In the genomic region with DNA sequence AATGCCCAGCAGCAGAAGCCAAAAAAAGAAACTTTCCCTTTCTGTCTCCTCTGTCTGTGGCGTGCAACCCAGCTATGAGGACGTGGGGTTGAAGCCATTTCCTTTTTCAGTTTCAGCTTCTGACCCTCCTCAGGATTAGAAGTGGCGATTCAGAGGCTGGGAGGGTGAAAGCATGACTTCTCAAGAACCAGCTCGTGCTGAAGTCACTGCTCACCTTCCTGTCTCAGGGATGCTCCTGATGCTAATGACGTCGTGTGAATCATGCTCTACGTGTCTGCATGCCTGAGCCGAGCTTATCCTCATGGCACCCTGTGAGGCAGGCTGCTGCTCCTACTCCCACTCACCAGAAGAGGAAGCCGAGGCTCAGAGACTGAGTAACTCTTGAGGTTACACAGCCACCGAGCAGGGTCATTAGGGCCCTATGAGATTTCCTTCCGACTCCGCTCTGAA, we compare ENCODE assay signal across 8 cellular contexts. TPM values are rescaled to one million over a fixed set of nuclear protein-coding genes. Genes with fewer than 3 reads are reported as not detected.
DNase-seq lines count a peak whose midpoint lies in the region; ATAC-seq, FAIRE-seq and TF ChIP-seq lines count a peak whose summit lies in the region.

No MANE protein-coding gene starts in this region.

- H4K20me1 ChIP-seq in HepG2 (ENCODE audit: insufficient read depth, low read length) (no peaks in the 10 kb centered on the region), OCI-LY7 (ENCODE audit: insufficient read depth, low read length) (no peaks in the 10 kb centered on the region)

- peak overlapping the region; percentile 87 for H3K27ac Mint-ChIP-seq in HFFc6

- no peak overlapping the region for H3K27ac ChIP-seq in right lobe of liver
- H3K27ac ChIP-seq in HepG2 (ENCODE audit: extremely low read length, insufficient read depth, low read length): no peak overlapping the region
- H3K27ac ChIP-seq in OCI-LY7 (ENCODE audit: low read depth, low read length, poor library complexity, severe bottlenecking): no peak overlapping the region

- no peaks in the 10 kb centered on the region for H3K36me3 Mint-ChIP-seq in HFFc6 (ENCODE audit: low read depth)

- peak in 1 of 3 donors; percentile 27 for DNase-seq in right lobe of liver
- no peak for DNase-seq in HepG2 (ENCODE audit: low spot score)
- peak; percentile 87 for DNase-seq in HFFc6
- peak; percentile 98 for DNase-seq in NCI-H226
- peak; percentile 39 for DNase-seq in stromal cell of bone marrow (ENCODE audit: low read depth)
- DNase-seq in OCI-LY7 (ENCODE audit: low spot score): no peak
- DNase-seq in DMS53 treated with DMSO at 0.1 percent for 48 hours (lab: John Stamatoyannopoulos, UW; ENCODE audit: unreplicated experiment): no peak

- BruUV-seq in HepG2 (replicated peaks; lab: Mats Ljungman, UMichigan) (no TSS peak), OCI-LY7 (replicated peaks; lab: Mats Ljungman, UMichigan) (no TSS peak)

- no peaks in the 10 kb centered on the region for H3K36me3 ChIP-seq in right lobe of liver
- H3K36me3 ChIP-seq in HepG2 (replicated peaks in 1 of 2; ENCODE audit: control insufficient read depth in 1 of 2, insufficient read depth in 2 of 2, low read length in 2 of 2): no peaks in the 10 kb centered on the region
- H3K36me3 ChIP-seq in OCI-LY7 (ENCODE audit: insufficient read depth, low read length): no peaks in the 10 kb centered on the region

- in situ Hi-C loops in HepG2 (cut with HindIII; ENCODE audit: extremely low pct_ligation_motif_present, low pct_unique_long_range_greater_than_20kb): no loop called here

- intact Hi-C loops in right lobe of liver (cut with DNase I): no loop called here
- intact Hi-C loops in HepG2 (cut with micrococcal nuclease; ENCODE audit: unreplicated experiment): no loop called here
- intact Hi-C loops in OCI-LY7 (cut with micrococcal nuclease; ENCODE audit: unreplicated experiment): no loop called here

- TF ChIP-seq RAD21 in HepG2 (CRISPR knock-in tag; IDR thresholded peaks at IDR 0.05): no peak

- H3K27me3 Mint-ChIP-seq in HFFc6 (ENCODE audit: insufficient read depth): peaks cover 14% of the 10 kb centered on the region

- POLR2A ChIA-PET in HepG2 (lab: Yijun Ruan, JAX) (no interaction called here), OCI-LY7 (lab: Charles Lee) (interaction anchor here (0.6 kb wide), 1 partner anchor 827 kb away, joined by 3 read pairs; no protein-coding TSS in a partner anchor)

- H3K4me3 Mint-ChIP-seq in HFFc6: peak overlapping the region; percentile 69

- peaks cover 27% of the 10 kb centered on the region for H3K4me1 Mint-ChIP-seq in HFFc6 (ENCODE audit: low read depth)

- H3K4me2 ChIP-seq in HepG2 (ENCODE audit: low read depth, low read length) (no peak overlapping the region), OCI-LY7 (ENCODE audit: low read length) (no peak overlapping the region)

- no peaks in the 10 kb centered on the region for H3K9me3 ChIP-seq in right lobe of liver
- H3K9me3 ChIP-seq in HepG2 (ENCODE audit: low read length): no peaks in the 10 kb centered on the region
- no peaks in the 10 kb centered on the region for H3K9me3 ChIP-seq in OCI-LY7 (ENCODE audit: low read length)

- ATAC-seq in right lobe of liver (peak; percentile 47 to 82 (median 69)), HepG2 (no peak; the same call in 2 of the 3 replicates), esophagus mucosa (peak; percentile 68)

- TF ChIP-seq POLR2A in right lobe of liver (IDR thresholded peaks at IDR 0.05) (no peak), HepG2 (IDR thresholded peaks at IDR 0.05; ENCODE audit: insufficient read depth in 1 of 2, low read depth in 2 of 2, low read length in 2 of 2) (no peak)

- no peaks in the 10 kb centered on the region for H3K4me1 ChIP-seq in right lobe of liver
- no peaks in the 10 kb centered on the region for H3K4me1 ChIP-seq in HepG2 (ENCODE audit: insufficient read depth, low read length)
- no peaks in the 10 kb centered on the region for H3K4me1 ChIP-seq in OCI-LY7 (ENCODE audit: insufficient read depth, low read length, poor library complexity, severe bottlenecking)

- CTCF ChIA-PET in HepG2 (lab: Yijun Ruan, JAX; ENCODE audit: low intra/inter-chr PET ratio, low total read pairs): no interaction called here
- CTCF ChIA-PET in OCI-LY7 (lab: Charles Lee; ENCODE audit: unreplicated experiment): no interaction called here

- 52% methylated on average over 12 of the region's 12 CpGs for WGBS in right lobe of liver (ENCODE audit: insufficient coverage, low coverage, low lambda C conversion rate, missing lambda C conversion rate)
- WGBS in HepG2 (ENCODE audit: low lambda C conversion rate): 36% methylated on average over 12 of the region's 12 CpGs

- no peak for TF ChIP-seq EP300 in HepG2 (IDR thresholded peaks at IDR 0.05; ENCODE audit: low read depth in 2 of 2, low read length in 2 of 2)
- no peak for TF ChIP-seq EP300 in HepG2 (CRISPR knock-in tag; IDR thresholded peaks at IDR 0.05; ENCODE audit: borderline replicate concordance)

- no peaks in the 10 kb centered on the region for H3K27me3 ChIP-seq in right lobe of liver
- H3K27me3 ChIP-seq in HepG2 (ENCODE audit: control insufficient read depth in 1 of 2, insufficient read depth in 2 of 2, low read length in 2 of 2): peaks cover 1 to 43% of the 10 kb centered on the region in 2 experiments; a peak in 4 of 5 replicates

- TF ChIP-seq CTCF in right lobe of liver (IDR thresholded peaks at IDR 0.05) (no peak), HepG2 (CRISPR knock-in tag; IDR thresholded peaks at IDR 0.05) (no peak), HFFc6 (IDR thresholded peaks at IDR 0.05) (no peak), OCI-LY7 (conservative IDR thresholded peaks at IDR 0.05; ENCODE audit: low read length) (no peak)

- H3K9me2 ChIP-seq in OCI-LY7 (ENCODE audit: insufficient read depth, low read length): no peaks in the 10 kb centered on the region

- no peaks in the 10 kb centered on the region for H3K79me2 ChIP-seq in HepG2 (ENCODE audit: insufficient read depth, low read length)
- no peaks in the 10 kb centered on the region for H3K79me2 ChIP-seq in OCI-LY7 (ENCODE audit: insufficient read depth, low read depth, low read length)

- no peak for FAIRE-seq in HepG2 (lab: Jason Lieb, UNC)

- H3K9ac ChIP-seq in HepG2 (ENCODE audit: insufficient read depth, low read depth, low read length): no peak overlapping the region

- H3K4me3 ChIP-seq in right lobe of liver (no peak overlapping the region), HepG2 (replicated peaks in 1 of 3; ENCODE audit: insufficient read depth in 1 of 3, low read depth in 2 of 3, low read length in 3 of 3) (no peak overlapping the region), OCI-LY7 (ENCODE audit: low read depth, low read length, poor library complexity, severe bottlenecking) (no peak overlapping the region)

- H3K9me3 Mint-ChIP-seq in HFFc6: no peaks in the 10 kb centered on the region

- H2AFZ ChIP-seq in HepG2 (ENCODE audit: low read length): no peak overlapping the region
- H2AFZ ChIP-seq in OCI-LY7 (ENCODE audit: low read length): no peak overlapping the region

RNA-seq across cellular contexts. Expression of gene LPO, which starts 5.7 kb away (rescaled TPM):
- total RNA-seq in right lobe of liver (not detected), HepG2 (2016; rRNA removed; fragmentation: Illumina TruSeq; extraction: Trizol) (not detected in 2 replicates), esophagus mucosa (0.44 TPM), OCI-LY7 (2022) (not detected in 2 replicates)
- 0.51 TPM in 1 of 2 replicates, not detected in the other for total RNA-seq in HepG2 (2016; cell fraction: cytosol; rRNA removed; fragmentation: Illumina TruSeq; extraction: Trizol; ENCODE audit: low read depth)
- total RNA-seq in HepG2 (2016; cell fraction: insoluble cytoplasmic fraction; rRNA removed; fragmentation: Illumina TruSeq; extraction: Trizol): 0.13 TPM in 1 of 2 replicates, not detected in the other
- not detected in 2 replicates for total RNA-seq in HepG2 (2016; cell fraction: membrane; rRNA removed; fragmentation: Illumina TruSeq; extraction: Trizol)
- total RNA-seq in HepG2 (2016; cell fraction: nucleus; rRNA removed; fragmentation: Illumina TruSeq; extraction: Trizol): not detected in 2 replicates
- polyA plus RNA-seq in HepG2 (2011; rRNA removed): 0.03 TPM in 1 of 2 replicates, not detected in the other
- 0.04 TPM in 1 of 2 replicates, not detected in the other for polyA plus RNA-seq in HepG2 (2011; cell fraction: cytosol; rRNA removed)
- polyA plus RNA-seq in HepG2 (2011; cell fraction: nucleus; rRNA removed): not detected in 2 replicates
- polyA plus RNA-seq in HepG2 (2012): not detected in 2 replicates
- polyA plus RNA-seq in HepG2 (2016; cell fraction: cytosol; fragmentation: Illumina TruSeq; extraction: Trizol; ENCODE audit: low read depth): 0.10 and 0.11 TPM in 2 replicates
- not detected in 2 replicates for polyA plus RNA-seq in HepG2 (2016; cell fraction: insoluble cytoplasmic fraction; fragmentation: Illumina TruSeq; extraction: Trizol; ENCODE audit: low read depth)
- not detected in 2 replicates for polyA plus RNA-seq in HepG2 (2016; cell fraction: membrane; fragmentation: Illumina TruSeq; extraction: Trizol; ENCODE audit: low read depth)
- polyA plus RNA-seq in HepG2 (2016; cell fraction: nucleus; fragmentation: Illumina TruSeq; extraction: Trizol; ENCODE audit: insufficient read depth, low read depth): not detected in 2 replicates
- 0.26 TPM in 1 of 2 replicates, not detected in the other for polyA minus RNA-seq in HepG2 (2011; rRNA and poly(A)+ RNA removed; ENCODE audit: low replicate concordance)
- not detected in 2 replicates for polyA minus RNA-seq in HepG2 (2011; cell fraction: cytosol; rRNA and poly(A)+ RNA removed)
- polyA minus RNA-seq in HepG2 (2011; cell fraction: nucleus; rRNA and poly(A)+ RNA removed): not detected in 2 replicates
- not detected for total RNA-seq in HFFc6 (2021; fragmentation: NEBNext Ultra II Directional; extraction: Animal tissue kit (Norgen Biotek cat#: 25700))
- total RNA-seq in OCI-LY7 (2014; rRNA removed; shearing (Covaris generic)): not detected in 2 replicates

RNA-seq across cellular contexts. Expression of gene MKS1, which starts 13.7 kb away (rescaled TPM):
- 1 to 10 TPM; 3.3 to 9.2 (median 7.2) TPM for total RNA-seq in right lobe of liver
- total RNA-seq in HepG2 (2016; rRNA removed; fragmentation: Illumina TruSeq; extraction: Trizol): 24.8 and 26.3 TPM in 2 replicates
- 6.2 and 6.6 TPM in 2 replicates for total RNA-seq in HepG2 (2016; cell fraction: cytosol; rRNA removed; fragmentation: Illumina TruSeq; extraction: Trizol; ENCODE audit: low read depth)
- 22.8 and 25.4 TPM in 2 replicates for total RNA-seq in HepG2 (2016; cell fraction: insoluble cytoplasmic fraction; rRNA removed; fragmentation: Illumina TruSeq; extraction: Trizol)
- 7.3 and 8.1 TPM in 2 replicates for total RNA-seq in HepG2 (2016; cell fraction: membrane; rRNA removed; fragmentation: Illumina TruSeq; extraction: Trizol)
- total RNA-seq in HepG2 (2016; cell fraction: nucleus; rRNA removed; fragmentation: Illumina TruSeq; extraction: Trizol): 23.0 and 27.7 TPM in 2 replicates
- 16.1 and 21.3 TPM in 2 replicates for polyA plus RNA-seq in HepG2 (2011; rRNA removed)
- 10.5 and 11.3 TPM in 2 replicates for polyA plus RNA-seq in HepG2 (2011; cell fraction: cytosol; rRNA removed)
- polyA plus RNA-seq in HepG2 (2011; cell fraction: nucleus; rRNA removed): 65.5 and 71.8 TPM in 2 replicates
- polyA plus RNA-seq in HepG2 (2012): 15.3 and 16.5 TPM in 2 replicates
- 2.5 and 2.6 TPM in 2 replicates for polyA plus RNA-seq in HepG2 (2016; cell fraction: cytosol; fragmentation: Illumina TruSeq; extraction: Trizol; ENCODE audit: low read depth)
- polyA plus RNA-seq in HepG2 (2016; cell fraction: insoluble cytoplasmic fraction; fragmentation: Illumina TruSeq; extraction: Trizol; ENCODE audit: low read depth): 17.3 and 22.5 TPM in 2 replicates
- polyA plus RNA-seq in HepG2 (2016; cell fraction: membrane; fragmentation: Illumina TruSeq; extraction: Trizol; ENCODE audit: low read depth): 3.8 and 3.9 TPM in 2 replicates
- 50.4 and 56.7 TPM in 2 replicates for polyA plus RNA-seq in HepG2 (2016; cell fraction: nucleus; fragmentation: Illumina TruSeq; extraction: Trizol; ENCODE audit: insufficient read depth, low read depth)
- 18.2 and 25.5 TPM in 2 replicates for polyA minus RNA-seq in HepG2 (2011; rRNA and poly(A)+ RNA removed; ENCODE audit: low replicate concordance)
- 6.3 and 8.2 TPM in 2 replicates for polyA minus RNA-seq in HepG2 (2011; cell fraction: cytosol; rRNA and poly(A)+ RNA removed)
- polyA minus RNA-seq in HepG2 (2011; cell fraction: nucleus; rRNA and poly(A)+ RNA removed): 26.3 and 32.4 TPM in 2 replicates
- total RNA-seq in HFFc6 (2021; fragmentation: NEBNext Ultra II Directional; extraction: Animal tissue kit (Norgen Biotek cat#: 25700)): 10 to 100 TPM in 1 of 6 experiments, 1 to 10 TPM in 5; 8.3 to 10.4 (median 8.9) TPM
- 13.6 TPM for total RNA-seq in esophagus mucosa
- total RNA-seq in OCI-LY7 (2014; rRNA removed; shearing (Covaris generic)): 0.54 and 0.69 TPM in 2 replicates
- 21.6 and 26.9 TPM in 2 replicates for total RNA-seq in OCI-LY7 (2022)

RNA-seq across cellular contexts. Expression of gene EPX, which starts 40.2 kb away (rescaled TPM):
- total RNA-seq in right lobe of liver (under 1 TPM in 1 of 6 experiments, not detected in 5; 0.07 TPM), HepG2 (2016; rRNA removed; fragmentation: Illumina TruSeq; extraction: Trizol) (not detected in 2 replicates), esophagus mucosa (not detected), OCI-LY7 (2022) (not detected in 2 replicates)
- not detected in 2 replicates for total RNA-seq in HepG2 (2016; cell fraction: cytosol; rRNA removed; fragmentation: Illumina TruSeq; extraction: Trizol; ENCODE audit: low read depth)
- total RNA-seq in HepG2 (2016; cell fraction: insoluble cytoplasmic fraction; rRNA removed; fragmentation: Illumina TruSeq; extraction: Trizol): not detected in 2 replicates
- not detected in 2 replicates for total RNA-seq in HepG2 (2016; cell fraction: membrane; rRNA removed; fragmentation: Illumina TruSeq; extraction: Trizol)
- total RNA-seq in HepG2 (2016; cell fraction: nucleus; rRNA removed; fragmentation: Illumina TruSeq; extraction: Trizol): not detected in 2 replicates
- not detected in 2 replicates for polyA plus RNA-seq in HepG2 (2011; rRNA removed)
- polyA plus RNA-seq in HepG2 (2011; cell fraction: cytosol; rRNA removed): not detected in 2 replicates
- not detected in 2 replicates for polyA plus RNA-seq in HepG2 (2011; cell fraction: nucleus; rRNA removed)
- 0.08 TPM in 1 of 2 replicates, not detected in the other for polyA plus RNA-seq in HepG2 (2012)
- polyA plus RNA-seq in HepG2 (2016; cell fraction: cytosol; fragmentation: Illumina TruSeq; extraction: Trizol; ENCODE audit: low read depth): not detected in 2 replicates
- polyA plus RNA-seq in HepG2 (2016; cell fraction: insoluble cytoplasmic fraction; fragmentation: Illumina TruSeq; extraction: Trizol; ENCODE audit: low read depth): not detected in 2 replicates
- not detected in 2 replicates for polyA plus RNA-seq in HepG2 (2016; cell fraction: membrane; fragmentation: Illumina TruSeq; extraction: Trizol; ENCODE audit: low read depth)
- polyA plus RNA-seq in HepG2 (2016; cell fraction: nucleus; fragmentation: Illumina TruSeq; extraction: Trizol; ENCODE audit: insufficient read depth, low read depth): not detected in 2 replicates
- polyA minus RNA-seq in HepG2 (2011; rRNA and poly(A)+ RNA removed; ENCODE audit: low replicate concordance): not detected in 2 replicates
- not detected in 2 replicates for polyA minus RNA-seq in HepG2 (2011; cell fraction: cytosol; rRNA and poly(A)+ RNA removed)
- polyA minus RNA-seq in HepG2 (2011; cell fraction: nucleus; rRNA and poly(A)+ RNA removed): not detected in 2 replicates
- total RNA-seq in HFFc6 (2021; fragmentation: NEBNext Ultra II Directional; extraction: Animal tissue kit (Norgen Biotek cat#: 25700)): not detected
- not detected in 2 replicates for total RNA-seq in OCI-LY7 (2014; rRNA removed; shearing (Covaris generic))

RNA-seq across cellular contexts. Expression of gene MPO, which starts 48.0 kb away (rescaled TPM):
- total RNA-seq in right lobe of liver (1 to 10 TPM in 2 of 6 experiments, under 1 TPM in 2, not detected in 2; 0.26 to 4.2 (median 1.9) TPM), HepG2 (2016; rRNA removed; fragmentation: Illumina TruSeq; extraction: Trizol) (not detected in 2 replicates), esophagus mucosa (not detected), OCI-LY7 (2022) (not detected in 2 replicates)
- total RNA-seq in HepG2 (2016; cell fraction: cytosol; rRNA removed; fragmentation: Illumina TruSeq; extraction: Trizol; ENCODE audit: low read depth): not detected in 2 replicates
- not detected in 2 replicates for total RNA-seq in HepG2 (2016; cell fraction: insoluble cytoplasmic fraction; rRNA removed; fragmentation: Illumina TruSeq; extraction: Trizol)
- not detected in 2 replicates for total RNA-seq in HepG2 (2016; cell fraction: membrane; rRNA removed; fragmentation: Illumina TruSeq; extraction: Trizol)
- total RNA-seq in HepG2 (2016; cell fraction: nucleus; rRNA removed; fragmentation: Illumina TruSeq; extraction: Trizol): not detected in 2 replicates
- polyA plus RNA-seq in HepG2 (2011; rRNA removed): not detected in 2 replicates
- polyA plus RNA-seq in HepG2 (2011; cell fraction: cytosol; rRNA removed): not detected in 2 replicates
- 0.06 and 0.09 TPM in 2 replicates for polyA plus RNA-seq in HepG2 (2011; cell fraction: nucleus; rRNA removed)
- not detected in 2 replicates for polyA plus RNA-seq in HepG2 (2012)
- not detected in 2 replicates for polyA plus RNA-seq in HepG2 (2016; cell fraction: cytosol; fragmentation: Illumina TruSeq; extraction: Trizol; ENCODE audit: low read depth)
- not detected in 2 replicates for polyA plus RNA-seq in HepG2 (2016; cell fraction: insoluble cytoplasmic fraction; fragmentation: Illumina TruSeq; extraction: Trizol; ENCODE audit: low read depth)
- not detected in 2 replicates for polyA plus RNA-seq in HepG2 (2016; cell fraction: membrane; fragmentation: Illumina TruSeq; extraction: Trizol; ENCODE audit: low read depth)
- polyA plus RNA-seq in HepG2 (2016; cell fraction: nucleus; fragmentation: Illumina TruSeq; extraction: Trizol; ENCODE audit: insufficient read depth, low read depth): not detected in 2 replicates
- polyA minus RNA-seq in HepG2 (2011; rRNA and poly(A)+ RNA removed; ENCODE audit: low replicate concordance): not detected in 2 replicates
- not detected in 2 replicates for polyA minus RNA-seq in HepG2 (2011; cell fraction: cytosol; rRNA and poly(A)+ RNA removed)
- not detected in 2 replicates for polyA minus RNA-seq in HepG2 (2011; cell fraction: nucleus; rRNA and poly(A)+ RNA removed)
- total RNA-seq in HFFc6 (2021; fragmentation: NEBNext Ultra II Directional; extraction: Animal tissue kit (Norgen Biotek cat#: 25700)): not detected
- not detected in 2 replicates for total RNA-seq in OCI-LY7 (2014; rRNA removed; shearing (Covaris generic))

Comparison
In these comparisons a context has a peak if more than half of its experiments do, and no peak if none do; other contexts are left out.
1. DNase-seq: peak in HFFc6 (single experiment), NCI-H226 (single experiment) and stromal cell of bone marrow (single experiment); none in HepG2 (single experiment), OCI-LY7 (single experiment) and DMS53 treated with DMSO at 0.1 percent for 48 hours (single experiment).